In genomic region chr22:20956258-20957117, GRCh38 we compare ENCODE assay signal across 6 cellular contexts.
DNase-seq lines count a peak whose midpoint lies in the region; ATAC-seq, FAIRE-seq and TF ChIP-seq lines count a peak whose summit lies in the region.

No MANE protein-coding gene starts in this region.

- TF ChIP-seq POLR2A in erythroblast (IDR thresholded peaks at IDR 0.05; ENCODE audit: low read length): no peak

- peak overlapping the region; percentile 46 to 66 for H3K4me3 Mint-ChIP-seq in stimulated activated naive CD8-positive, alpha-beta T cell treated with anti-CD3 and anti-CD28 coated beads, Interleukin-15, amount 100 ng/mL, for 72 hours

- FAIRE-seq in GM19239 (lab: Jason Lieb, UNC): no peak

- H3K27ac Mint-ChIP-seq in stimulated activated naive CD8-positive, alpha-beta T cell treated with anti-CD3 and anti-CD28 coated beads, Interleukin-15, amount 100 ng/mL, for 72 hours: peak overlapping the region in 1 of 2 donors; percentile 27

- H3K4me1 Mint-ChIP-seq in stimulated activated naive CD8-positive, alpha-beta T cell treated with anti-CD3 and anti-CD28 coated beads, Interleukin-15, amount 100 ng/mL, for 72 hours: peaks cover 31% of the 10 kb centered on the region

- DNase-seq in SIG-M5 treated with dmso at 0.1 percent for 504 hours (lab: John Stamatoyannopoulos, UW; ENCODE audit: unreplicated experiment): peak; percentile 26
- DNase-seq in SIG-M5 (lab: John Stamatoyannopoulos, UW): no peak
- peak; percentile 28 to 34 for DNase-seq in erythroblast (lab: John Stamatoyannopoulos, UW)
- DNase-seq in stimulated activated naive CD8-positive, alpha-beta T cell treated with anti-CD3 and anti-CD28 coated beads, Interleukin-15, amount 100 ng/mL, for 72 hours: no peak
- no peak for DNase-seq in GM19239 (ENCODE audit: insufficient read length, low spot score)

- no peaks in the 10 kb centered on the region for H3K9me3 Mint-ChIP-seq in stimulated activated naive CD8-positive, alpha-beta T cell treated with anti-CD3 and anti-CD28 coated beads, Interleukin-15, amount 100 ng/mL, for 72 hours

- no peak for ATAC-seq in stimulated activated naive CD8-positive, alpha-beta T cell treated with anti-CD3 and anti-CD28 coated beads, Interleukin-15, amount 100 ng/mL, for 72 hours
- no peak for ATAC-seq in HG02884 (IDR thresholded peaks at IDR 0.05; ENCODE audit: unreplicated experiment)

- H3K27me3 Mint-ChIP-seq in stimulated activated naive CD8-positive, alpha-beta T cell treated with anti-CD3 and anti-CD28 coated beads, Interleukin-15, amount 100 ng/mL, for 72 hours: peaks cover 41% of the 10 kb centered on the region

Comparison
In these comparisons a context has a peak if more than half of its experiments do, and no peak if none do; other contexts are left out.
1. DNase-seq: peak in SIG-M5 treated with dmso at 0.1 percent for 504 hours (single experiment) and erythroblast (2 of 2); none in SIG-M5 (single experiment), stimulated activated naive CD8-positive, alpha-beta T cell treated with anti-CD3 and anti-CD28 coated beads, Interleukin-15, amount 100 ng/mL, for 72 hours (0 of 2) and GM19239 (single experiment).